ENCODE assay signal across 17 cellular contexts in genomic region chr2:179525340-179525739, GRCh38.
"Had no signal": no experiment of that assay in that cellular context is flagged by ENCODE, and none has a peak within 500 bp of the region (broad histone marks: within the 10 kb centered on the region; RNA-seq: fewer than 3 reads in every experiment).

No MANE protein-coding gene starts in this region.

- DNase-seq: activated CD4-positive, alpha-beta T cell treated with anti-CD3 and anti-CD28 coated beads for 4 hours; activated CD4-positive, alpha-beta T cell treated with anti-CD3 and anti-CD28 coated beads, Interleukin-2, amount 50 U/mL, for 4 hours; activated effector memory CD4-positive, alpha-beta T cell treated with Interleukin-2 at 50 U/mL for 16 hours; activated naive CD4-positive, alpha-beta T cell treated with Interleukin-2 at 50 U/mL for 16 hours; activated naive CD8-positive, alpha-beta T cell treated with anti-CD3 and anti-CD28 coated beads for 36 hours; adrenal gland; endodermal cell; foreskin keratinocyte; heart right ventricle; stimulated activated CD4-positive, alpha-beta T cell treated with anti-CD3 and anti-CD28 coated beads, Interleukin-2, amount 100 ng/mL, for 48 hours; stimulated activated naive CD4-positive, alpha-beta T cell treated with Interleukin-2 at 50 U/mL for 16 hours had no signal

- H3K27ac ChIP-seq: adrenal gland, ascending aorta, foreskin keratinocyte, heart right ventricle, tibial nerve, VCaP had no signal

- H3K9me3 ChIP-seq: adrenal gland, ascending aorta, heart right ventricle, tibial nerve had no signal

- H3K4me3 ChIP-seq: adrenal gland, ascending aorta, heart right ventricle, lung, tibial nerve had no signal

- H3K36me3 ChIP-seq: adrenal gland, ascending aorta, heart right ventricle, tibial nerve had no signal

- H3K27me3 ChIP-seq: adrenal gland, ascending aorta, foreskin keratinocyte, heart right ventricle, tibial nerve had no signal

- ATAC-seq: esophagus mucosa, foreskin keratinocyte, left lobe of liver had no signal

- H3K4me1 ChIP-seq: adrenal gland, ascending aorta, foreskin keratinocyte, heart right ventricle, tibial nerve had no signal
